Comparison of ENCODE assay signal across 8 cellular contexts in the genomic region with DNA sequence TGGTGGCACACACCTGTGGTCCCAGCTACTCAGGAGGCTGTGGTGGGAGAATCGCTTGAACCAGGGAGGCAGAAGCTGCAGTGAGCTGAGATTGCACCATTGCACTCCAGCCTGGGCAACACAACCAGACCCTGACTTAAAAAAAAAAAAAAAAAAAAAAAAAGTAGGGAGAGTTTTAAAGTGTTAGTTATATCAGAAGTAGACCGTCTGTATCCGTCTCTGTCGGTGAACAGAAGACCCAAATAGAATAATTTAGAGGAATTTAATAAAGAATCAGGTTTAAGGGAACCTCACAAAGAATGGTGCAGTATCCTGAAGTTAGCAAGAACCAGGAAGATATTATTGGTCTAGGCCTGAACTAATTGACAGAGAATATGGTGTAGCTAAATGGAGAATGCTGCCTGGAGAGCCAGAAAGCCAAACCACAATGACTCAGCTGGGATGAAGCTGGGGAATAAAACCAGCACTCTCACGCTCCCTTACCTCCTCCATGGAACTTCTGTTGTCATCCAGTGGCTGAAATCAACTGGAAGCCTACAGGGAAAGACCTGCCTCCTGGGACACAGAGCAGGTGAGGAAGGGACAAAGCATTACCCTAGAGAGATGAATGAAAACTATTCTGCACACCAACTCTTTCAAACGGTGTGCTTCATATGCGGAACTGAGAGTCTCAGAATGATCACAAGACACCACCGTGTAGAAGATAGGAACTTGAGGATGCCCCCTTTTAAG. TPM values are rescaled to one million over a fixed set of nuclear protein-coding genes. Genes with fewer than 3 reads are reported as not detected.
DNase-seq lines count a peak whose midpoint lies in the region; ATAC-seq and TF ChIP-seq lines count a peak whose summit lies in the region.

No MANE protein-coding gene starts in this region.

- H3K79me2 ChIP-seq in DND-41 (ENCODE audit: insufficient read depth, low read length) = no peaks in the 10 kb centered on the region

- H3K36me3 ChIP-seq in DND-41 (ENCODE audit: insufficient read depth, low read length) = no peaks in the 10 kb centered on the region
- no peaks in the 10 kb centered on the region for H3K36me3 ChIP-seq in MG63

- ATAC-seq in DND-41 (ENCODE audit: insufficient read depth, low read depth) (no peak), GM21737 (IDR thresholded peaks at IDR 0.05; ENCODE audit: unreplicated experiment) (peak; percentile 92), HG02973 (IDR thresholded peaks at IDR 0.05; ENCODE audit: unreplicated experiment) (no peak)

- H3K9me3 ChIP-seq in DND-41 (ENCODE audit: insufficient read depth, low read length, severe bottlenecking) (no peaks in the 10 kb centered on the region), MG63 (no peaks in the 10 kb centered on the region)

- DNase-seq in DND-41 (no peak), MG63 (peak; percentile 86), epithelial cell of prostate (ENCODE audit: low read depth, low spot score) (peak; percentile 43), NCI-H146 (lab: John Stamatoyannopoulos, UW) (no peak), NCI-H146 treated with DMSO at 0.1 percent for 48 hours (lab: John Stamatoyannopoulos, UW; ENCODE audit: unreplicated experiment) (no peak), GM13977 (ENCODE audit: low spot score) (no peak)

- no peak overlapping the region for H3K27ac ChIP-seq in DND-41 (ENCODE audit: low read length)
- peak overlapping the region; percentile 16 for H3K27ac ChIP-seq in epithelial cell of prostate

- no peak overlapping the region for H3K9ac ChIP-seq in DND-41 (ENCODE audit: low read depth, low read length)

- H3K4me3 ChIP-seq in DND-41 (ENCODE audit: low read depth in 1 of 2, low read length in 2 of 2) = no peak overlapping the region
- H3K4me3 ChIP-seq in MG63 = no peak overlapping the region

- H3K27me3 ChIP-seq in DND-41 (ENCODE audit: insufficient read depth, low read length, poor library complexity) = no peaks in the 10 kb centered on the region
- no peaks in the 10 kb centered on the region for H3K27me3 ChIP-seq in MG63

- no peaks in the 10 kb centered on the region for H4K20me1 ChIP-seq in DND-41 (ENCODE audit: insufficient read depth, low read length)

- no peaks in the 10 kb centered on the region for H3K4me1 ChIP-seq in DND-41 (ENCODE audit: insufficient read depth, low read length)

- H2AFZ ChIP-seq in DND-41 (ENCODE audit: low read depth, low read length) = peak overlapping the region; percentile 31; the same call in 1 of the 2 replicates

- TF ChIP-seq CTCF in DND-41 (IDR thresholded peaks at IDR 0.05; ENCODE audit: borderline replicate concordance, extremely low read depth, low read length, poor library complexity, severe bottlenecking) (no peak), GM13977 (IDR thresholded peaks at IDR 0.05; ENCODE audit: extremely low read depth, insufficient read depth, missing control alignments) (no peak)

- no peak overlapping the region for H3K4me2 ChIP-seq in DND-41 (ENCODE audit: insufficient read depth, low read length)

- in situ Hi-C loops in GM13977 (cut with MboI; ENCODE audit: low pct_unique_long_range_greater_than_20kb, low sequenced_read_pairs, unreplicated experiment) = loop anchor here (10.0 kb wide), 1 partner anchor 320 kb away; no protein-coding TSS in a partner anchor

RNA-seq across cellular contexts. Expression of gene PLEKHM3, which starts 39.1 kb away (rescaled TPM):
- total RNA-seq in MG63 (2014; rRNA removed; shearing (Covaris generic); ENCODE audit: low replicate concordance) = 6.0 and 6.4 TPM in 2 replicates

RNA-seq across cellular contexts. Expression of gene CRYGD, which starts 59.9 kb away (rescaled TPM):
- total RNA-seq in MG63 (2014; rRNA removed; shearing (Covaris generic); ENCODE audit: low replicate concordance) = not detected in 2 replicates

Comparison
In these comparisons a context has a peak if more than half of its experiments do, and no peak if none do; other contexts are left out.
1. DNase-seq: peak in MG63 (single experiment) and epithelial cell of prostate (single experiment); none in DND-41 (single experiment), NCI-H146 (single experiment), NCI-H146 treated with DMSO at 0.1 percent for 48 hours (single experiment) and GM13977 (single experiment).